ENCODE assay signal across 1 cellular context in genomic region chr18:62847081-62847480, GRCh38.
TF ChIP-seq lines count a peak whose summit lies in the region.

No MANE protein-coding gene starts in this region.

TF ChIP-seq in H1, 55 proteins besides CTCF, POLR2A, EP300 and RAD21:
- no peak for TF ChIP-seq EZH2 (IDR thresholded peaks at IDR 0.05; ENCODE audit: low read depth, low read length, severe bottlenecking)
- no peak for TF ChIP-seq CBX5 (IDR thresholded peaks at IDR 0.05; ENCODE audit: low read depth, low read length)
- TF ChIP-seq BRCA1 (IDR thresholded peaks at IDR 0.05; ENCODE audit: low read depth, low read length): no peak
- no peak for TF ChIP-seq POU5F1 (IDR thresholded peaks at IDR 0.05; ENCODE audit: low read depth, low read length)
- no peak for TF ChIP-seq TBP (IDR thresholded peaks at IDR 0.05; ENCODE audit: low read depth, low read length)
- TF ChIP-seq BACH1 (IDR thresholded peaks at IDR 0.05; ENCODE audit: low read length): no peak
- no peak for TF ChIP-seq MAFK (IDR thresholded peaks at IDR 0.05; ENCODE audit: low read depth, low read length)
- TF ChIP-seq SUZ12 (IDR thresholded peaks at IDR 0.05; ENCODE audit: low read length): no peak
- TF ChIP-seq RBBP5 (IDR thresholded peaks at IDR 0.05; ENCODE audit: borderline replicate concordance, low read depth, low read length): no peak
- TF ChIP-seq ATF3 (IDR thresholded peaks at IDR 0.05; ENCODE audit: insufficient read depth, low read depth, low read length): no peak
- no peak for TF ChIP-seq KDM4A (IDR thresholded peaks at IDR 0.05; ENCODE audit: low read depth, low read length, severe bottlenecking)
- TF ChIP-seq SAP30 (IDR thresholded peaks at IDR 0.05; ENCODE audit: insufficient read depth, insufficient replicate concordance, low read length): no peak
- TF ChIP-seq CHD7 (IDR thresholded peaks at IDR 0.05; ENCODE audit: insufficient replicate concordance, low read length): no peak
- TF ChIP-seq SIRT6 (IDR thresholded peaks at IDR 0.05; ENCODE audit: low read length): no peak
TF ChIP-seq in H1: peak in this region for 0.
